ENCODE assay signal across 17 cellular contexts in genomic region chr12:52245962-52246577, GRCh38. TPM values are rescaled to one million over a fixed set of nuclear protein-coding genes. Genes with fewer than 3 reads are reported as not detected.
DNase-seq lines count a peak whose midpoint lies in the region; ATAC-seq and TF ChIP-seq lines count a peak whose summit lies in the region.
"Had no signal": no experiment of that assay in that cellular context is flagged by ENCODE, and none has a peak within 500 bp of the region (broad histone marks: within the 10 kb centered on the region; RNA-seq: fewer than 3 reads in every experiment).

No MANE protein-coding gene starts in this region.

- H3K27me3 ChIP-seq in PC-3 (ENCODE audit: low read length): no peaks in the 10 kb centered on the region
- H3K27me3 ChIP-seq in mammary epithelial cell (ENCODE audit: insufficient read depth, low read length): no peaks in the 10 kb centered on the region
- no peaks in the 10 kb centered on the region for H3K27me3 ChIP-seq in tibial artery
- H3K27me3 ChIP-seq: BE2C had no signal

- BruUV-seq in PC-3 (replicated peaks; lab: Mats Ljungman, UMichigan): no TSS peak
- BruUV-seq in mammary epithelial cell (replicated peaks; lab: Mats Ljungman, UMichigan): no TSS peak

- dilution Hi-C loops in mammary epithelial cell (cut with HindIII; ENCODE audit: low sequenced_read_pairs): loop anchor here (5.0 kb wide), 1 partner anchor 34 kb away; no protein-coding TSS in a partner anchor

- no peak for DNase-seq in activated naive CD8-positive, alpha-beta T cell treated with anti-CD3 and anti-CD28 coated beads for 36 hours
- DNase-seq in PC-3 (peak; percentile 26), mammary epithelial cell (no peak), tibial artery (no peak), activated gamma-delta T cell treated with Interleukin-2 at 50 U/mL for 16 hours (no peak), Kasumi-1 (lab: John Stamatoyannopoulos, UW) (no peak)
- DNase-seq: BE2C, midbrain, NCI-H2171, OCI-M1, T-helper 9 cell had no signal

- peak overlapping the region; percentile 89 for H3K27ac Mint-ChIP-seq in activated naive CD8-positive, alpha-beta T cell
- no peak overlapping the region for H3K27ac Mint-ChIP-seq in activated naive CD8-positive, alpha-beta T cell treated with anti-CD3 and anti-CD28 coated beads for 36 hours

- no peaks in the 10 kb centered on the region for H4K20me1 ChIP-seq in PC-3 (ENCODE audit: low read length)
- H4K20me1 ChIP-seq in mammary epithelial cell (ENCODE audit: insufficient read depth, low read length): peaks cover 16% of the 10 kb centered on the region

- H3K4me2 ChIP-seq in PC-3 (ENCODE audit: low read length): peak overlapping the region; percentile 35
- no peak overlapping the region for H3K4me2 ChIP-seq in mammary epithelial cell (ENCODE audit: insufficient read depth, low read depth, low read length)

- H3K9me3 ChIP-seq in PC-3 (ENCODE audit: low read length) (no peaks in the 10 kb centered on the region), mammary epithelial cell (replicated peaks; ENCODE audit: insufficient read depth, low read length) (no peaks in the 10 kb centered on the region), tibial artery (no peaks in the 10 kb centered on the region)
- H3K9me3 ChIP-seq: BE2C had no signal

- H2AFZ ChIP-seq in PC-3 (ENCODE audit: low read length) (no peak overlapping the region), mammary epithelial cell (ENCODE audit: low read depth, low read length) (no peak overlapping the region)

- H3K36me3 Mint-ChIP-seq in activated naive CD8-positive, alpha-beta T cell: peaks cover 3% of the 10 kb centered on the region
- no peaks in the 10 kb centered on the region for H3K36me3 Mint-ChIP-seq in activated naive CD8-positive, alpha-beta T cell treated with anti-CD3 and anti-CD28 coated beads for 36 hours

- WGBS in mammary epithelial cell (ENCODE audit: low coverage, missing lambda C conversion rate): 35% methylated on average over 7 of the region's 7 CpGs

- H3K9me2 ChIP-seq in PC-3 (replicated peaks; ENCODE audit: low read length): no peaks in the 10 kb centered on the region

- H3K36me3 ChIP-seq in PC-3 (ENCODE audit: low read depth, low read length): peaks cover 52% of the 10 kb centered on the region
- H3K36me3 ChIP-seq in mammary epithelial cell (ENCODE audit: insufficient read depth, low read length): peaks cover 56% of the 10 kb centered on the region
- H3K36me3 ChIP-seq in tibial artery: peaks cover 0 to 9% (median 0%) of the 10 kb centered on the region in 3 donors
- H3K36me3 ChIP-seq: BE2C had no signal

- H3F3A ChIP-seq in PC-3 (ENCODE audit: low read length, unreplicated experiment): peaks cover 37% of the 10 kb centered on the region

- TF ChIP-seq CTCF in PC-3 (conservative IDR thresholded peaks at IDR 0.05; ENCODE audit: low read depth, low read length): no peak
- no peak for TF ChIP-seq CTCF in mammary epithelial cell (conservative IDR thresholded peaks at IDR 0.05 in 1 of 2, IDR thresholded peaks at IDR 0.05 in 1 of 2; ENCODE audit: extremely low read depth in 1 of 2, insufficient read depth in 1 of 2, low read depth in 1 of 2, low read length in 2 of 2)
- TF ChIP-seq CTCF in tibial artery (IDR thresholded peaks at IDR 0.05): no peak

- in situ Hi-C loops in mammary epithelial cell (cut with MboI; ENCODE audit: low sequenced_read_pairs in 2 of 2): loop anchor here in 1 of 2 donors (10.0 kb wide), 1 partner anchor 629 kb away; no protein-coding TSS in a partner anchor

- peaks cover 41% of the 10 kb centered on the region for H3K4me1 Mint-ChIP-seq in activated naive CD8-positive, alpha-beta T cell (ENCODE audit: low read depth)
- H3K4me1 Mint-ChIP-seq in activated naive CD8-positive, alpha-beta T cell treated with anti-CD3 and anti-CD28 coated beads for 36 hours: peaks cover 32% of the 10 kb centered on the region

- no peaks in the 10 kb centered on the region for H3K9me3 Mint-ChIP-seq in activated naive CD8-positive, alpha-beta T cell (ENCODE audit: low read depth)
- no peaks in the 10 kb centered on the region for H3K9me3 Mint-ChIP-seq in activated naive CD8-positive, alpha-beta T cell treated with anti-CD3 and anti-CD28 coated beads for 36 hours
- H3K9me3 Mint-ChIP-seq: dendritic cell treated with granulocyte-macrophage colony-stimulating factor and Interleukin-4, amounts not matched to agents 40 ng/mL and 50 ng/mL, for 4 days had no signal

- H3K27ac ChIP-seq in PC-3 (ENCODE audit: low read length) (peak overlapping the region; percentile 96), mammary epithelial cell (ENCODE audit: insufficient read depth, low read depth, low read length) (peak overlapping the region; percentile 60), tibial artery (peak overlapping the region; percentile 70 to 73)
- H3K27ac ChIP-seq: HL-60 had no signal

- H3K27me3 Mint-ChIP-seq in activated naive CD8-positive, alpha-beta T cell: peaks cover 13% of the 10 kb centered on the region
- H3K27me3 Mint-ChIP-seq in activated naive CD8-positive, alpha-beta T cell treated with anti-CD3 and anti-CD28 coated beads for 36 hours: peaks cover 33% of the 10 kb centered on the region

- peaks cover 79% of the 10 kb centered on the region for H3K4me1 ChIP-seq in PC-3 (ENCODE audit: insufficient read depth, low read length)
- peaks cover 42% of the 10 kb centered on the region for H3K4me1 ChIP-seq in mammary epithelial cell (ENCODE audit: insufficient read depth, low read length)
- H3K4me1 ChIP-seq in tibial artery: peaks cover 4 to 86% (median 69%) of the 10 kb centered on the region in 4 donors

- CTCF ChIA-PET in PC-3 (lab: Charles Lee): no interaction called here
- CTCF ChIA-PET in mammary epithelial cell (lab: Charles Lee; ENCODE audit: low non-redundant PET): no interaction called here

- POLR2A ChIA-PET in PC-3 (lab: Charles Lee; ENCODE audit: unreplicated experiment): interaction anchor here (0.6 to 0.7 kb wide), 3 partner anchors 39 to 102 kb away, joined by 3 to 14 read pairs (median 4); no protein-coding TSS in a partner anchor

- intact Hi-C loops in PC-3 (cut with micrococcal nuclease): loop anchor here (2.0 kb wide), 2 partner anchors 35 to 77 kb away; no protein-coding TSS in a partner anchor
- intact Hi-C loops in mammary epithelial cell (cut with micrococcal nuclease): no loop called here
- intact Hi-C loops in tibial artery (cut with DNase I; ENCODE audit: low total_unique reads): no loop called here

- no peak overlapping the region for H3K4me3 ChIP-seq in PC-3 (ENCODE audit: low read length)
- no peak overlapping the region for H3K4me3 ChIP-seq in mammary epithelial cell (replicated peaks in 1 of 3; ENCODE audit: insufficient read depth in 1 of 3, low read depth in 2 of 3, low read length in 3 of 3)
- no peak overlapping the region for H3K4me3 ChIP-seq in tibial artery

- H3K9ac ChIP-seq in PC-3 (ENCODE audit: low read length) (peak overlapping the region; percentile 37), mammary epithelial cell (ENCODE audit: insufficient read depth, low read length) (no peak overlapping the region)

- no peak overlapping the region for H3K4me3 Mint-ChIP-seq in activated naive CD8-positive, alpha-beta T cell
- no peak overlapping the region for H3K4me3 Mint-ChIP-seq in activated naive CD8-positive, alpha-beta T cell treated with anti-CD3 and anti-CD28 coated beads for 36 hours
- H3K4me3 Mint-ChIP-seq: dendritic cell treated with granulocyte-macrophage colony-stimulating factor and Interleukin-4, amounts not matched to agents 40 ng/mL and 50 ng/mL, for 4 days had no signal

- 0 out of 2 replicates have a peak, but pooled peaks cover 3% of the 10 kb centered on the region for H3K79me2 ChIP-seq in PC-3 (ENCODE audit: low read length)
- H3K79me2 ChIP-seq in mammary epithelial cell (ENCODE audit: insufficient read depth, low read length): peaks cover 9% of the 10 kb centered on the region

- ATAC-seq in PC-3 (no peak), HG02885 (IDR thresholded peaks at IDR 0.05; ENCODE audit: poor library complexity, unreplicated experiment) (no peak)

RNA-seq across cellular contexts. Expression of gene KRT7, which starts 13.0 kb away (rescaled TPM):
- total RNA-seq in activated naive CD8-positive, alpha-beta T cell treated with anti-CD3 and anti-CD28 coated beads for 36 hours: 1 to 10 TPM; 2.4 to 6.5 TPM
- total RNA-seq in PC-3 (2014; rRNA removed): 2,144 and 2,979 TPM in 2 replicates
- total RNA-seq in mammary epithelial cell: 1,000 to 10,000 TPM; 2,215 to 3,387 TPM
- 3,281 TPM for polyA plus RNA-seq in mammary epithelial cell
- polyA minus RNA-seq in mammary epithelial cell: 4,390 TPM

RNA-seq across cellular contexts. Expression of gene KRT86, which starts 28.4 kb away (rescaled TPM):
- not detected for total RNA-seq in activated naive CD8-positive, alpha-beta T cell treated with anti-CD3 and anti-CD28 coated beads for 36 hours
- total RNA-seq in PC-3 (2014; rRNA removed) (0.98 and 1.2 TPM in 2 replicates), mammary epithelial cell (10 to 100 TPM in 1 of 2 donors, 1 to 10 TPM in 1; 6.3 to 34.9 TPM)
- polyA plus RNA-seq in mammary epithelial cell: 8.6 TPM
- 0.72 TPM for polyA minus RNA-seq in mammary epithelial cell
- total RNA-seq: activated CD8-positive, alpha-beta memory T cell treated with anti-CD3 and anti-CD28 coated beads for 36 hours; H1 had no signal

RNA-seq across cellular contexts. Expression of gene KRT81, which starts 45.3 kb away (rescaled TPM):
- not detected for total RNA-seq in activated naive CD8-positive, alpha-beta T cell treated with anti-CD3 and anti-CD28 coated beads for 36 hours
- 1,688 and 2,042 TPM in 2 replicates for total RNA-seq in PC-3 (2014; rRNA removed)
- total RNA-seq in mammary epithelial cell: 100 to 1,000 TPM; 176 to 903 TPM
- polyA plus RNA-seq in mammary epithelial cell: 90.5 TPM
- polyA minus RNA-seq in mammary epithelial cell: 21.9 TPM
- total RNA-seq: activated CD8-positive, alpha-beta memory T cell treated with anti-CD3 and anti-CD28 coated beads for 36 hours; H1 had no signal
- polyA plus RNA-seq: H1 had no signal

RNA-seq across cellular contexts. Expression of gene KRT80, which starts 54.3 kb away (rescaled TPM):
- total RNA-seq in activated naive CD8-positive, alpha-beta T cell treated with anti-CD3 and anti-CD28 coated beads for 36 hours: not detected
- total RNA-seq in PC-3 (2014; rRNA removed): 19.8 and 30.1 TPM in 2 replicates
- 1 to 10 TPM; 1.8 to 2.7 TPM for total RNA-seq in mammary epithelial cell
- polyA plus RNA-seq in mammary epithelial cell: 1.2 TPM
- polyA minus RNA-seq in mammary epithelial cell: not detected
- total RNA-seq: activated CD8-positive, alpha-beta memory T cell treated with anti-CD3 and anti-CD28 coated beads for 36 hours; H1 had no signal

Comparison
In these comparisons a context has a peak if more than half of its experiments do, and no peak if none do; other contexts are left out.
1. RNA of gene KRT7, which starts 13.0 kb away (total RNA-seq): 2,215 to 3,387 TPM in mammary epithelial cell and 2,144 to 2,979 TPM in PC-3; 2.4 to 6.5 TPM in activated naive CD8-positive, alpha-beta T cell treated with anti-CD3 and anti-CD28 coated beads for 36 hours; every median in the first group is over 100 times any median in the second.
2. RNA of gene KRT81, which starts 45.3 kb away (total RNA-seq): 1,688 to 2,042 TPM in PC-3 and 176 to 903 TPM in mammary epithelial cell; not detected in activated naive CD8-positive, alpha-beta T cell treated with anti-CD3 and anti-CD28 coated beads for 36 hours; every median in the first group is over 100 times any median in the second.
3. Peak in every context shown above with its lines, with median percentiles within 50 percentile points of each other: H3K27ac ChIP-seq.